In the genomic region with DNA sequence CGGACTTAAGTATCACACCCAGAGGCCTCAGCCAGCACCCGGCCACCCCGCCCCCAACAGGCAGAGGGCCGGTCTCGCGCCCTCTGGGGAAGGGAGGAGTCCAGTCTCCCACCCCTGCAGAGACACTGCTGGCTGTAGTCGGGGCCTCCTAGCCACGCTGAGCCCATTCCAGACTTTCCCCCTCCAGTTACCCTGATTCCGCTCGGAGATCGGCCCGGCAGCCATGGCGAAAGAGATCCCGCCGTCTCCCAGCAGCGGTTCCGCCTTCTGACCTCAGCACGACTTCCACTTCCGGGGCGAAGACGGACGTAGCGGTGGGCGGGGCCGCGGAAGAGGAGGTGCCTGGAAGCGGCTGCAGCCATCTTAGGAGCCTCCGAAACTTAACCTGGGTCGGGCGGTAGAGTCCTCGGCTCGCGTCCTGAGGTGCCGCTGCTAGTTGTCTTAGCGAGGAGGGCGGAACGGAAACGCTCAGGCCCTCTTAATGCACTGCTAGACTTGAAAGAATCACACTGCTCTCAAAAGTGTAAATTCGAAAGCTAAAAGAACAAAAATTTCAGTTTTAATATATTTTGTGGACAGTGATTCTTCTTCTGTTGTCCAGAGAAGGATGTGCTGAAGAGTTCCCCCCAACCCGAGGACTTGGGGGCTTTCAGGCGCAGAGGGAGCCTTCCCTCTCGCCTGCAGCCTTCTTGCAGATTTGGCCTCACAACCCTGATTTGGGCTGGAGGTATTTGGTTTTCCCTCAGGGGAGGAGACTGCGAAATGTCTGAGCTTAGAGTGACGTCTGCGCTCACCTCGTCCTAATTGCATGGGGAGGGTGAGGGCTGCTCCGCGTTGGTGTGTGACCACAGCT, we compare ENCODE assay signal across 8 cellular contexts.
DNase-seq lines count a peak whose midpoint lies in the region; ATAC-seq and TF ChIP-seq lines count a peak whose summit lies in the region.

A gene with protein sequence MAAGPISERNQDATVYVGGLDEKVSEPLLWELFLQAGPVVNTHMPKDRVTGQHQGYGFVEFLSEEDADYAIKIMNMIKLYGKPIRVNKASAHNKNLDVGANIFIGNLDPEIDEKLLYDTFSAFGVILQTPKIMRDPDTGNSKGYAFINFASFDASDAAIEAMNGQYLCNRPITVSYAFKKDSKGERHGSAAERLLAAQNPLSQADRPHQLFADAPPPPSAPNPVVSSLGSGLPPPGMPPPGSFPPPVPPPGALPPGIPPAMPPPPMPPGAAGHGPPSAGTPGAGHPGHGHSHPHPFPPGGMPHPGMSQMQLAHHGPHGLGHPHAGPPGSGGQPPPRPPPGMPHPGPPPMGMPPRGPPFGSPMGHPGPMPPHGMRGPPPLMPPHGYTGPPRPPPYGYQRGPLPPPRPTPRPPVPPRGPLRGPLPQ (minus strand): TSS at position 269 of the 853 bp plus-strand sequence. CDS start 44 bp downstream, at position 225.

- peak within 1 kb of the TSS; percentile 79 for H3K9ac ChIP-seq in BLaER1

- H3K27me3 ChIP-seq in BLaER1, result no peaks in the 10 kb centered on the region

- H3K27ac ChIP-seq in BLaER1, result peak within 1 kb of the TSS; percentile 89

- H4K20me1 ChIP-seq in BLaER1, result peaks cover 34% of the 10 kb centered on the region

- H3K36me3 ChIP-seq in BLaER1, result peaks cover 40% of the 10 kb centered on the region

- DNase-seq in NCI-H524 treated with DMSO at 0.1 percent for 48 hours (lab: John Stamatoyannopoulos, UW) (peak; percentile 67), choroid plexus epithelial cell (ENCODE audit: low read depth) (peak; percentile 95), kidney tubule cell (ENCODE audit: low spot score) (peak; percentile 95)
- peak; percentile 92 to 93 for DNase-seq in activated CD4-positive, alpha-beta T cell treated with anti-CD3 and anti-CD28 coated beads for 4 hours
- DNase-seq in stimulated activated CD4-positive, alpha-beta T cell treated with anti-CD3 and anti-CD28 coated beads, Interleukin-1b, Interleukin-23, amount 100 ng/mL, for 1 hour (ENCODE audit: low read depth in 2 of 2), result peak; percentile 86 to 91

- ATAC-seq in GM19324 (IDR thresholded peaks at IDR 0.05; ENCODE audit: low FRiP score, unreplicated experiment) (peak; percentile 89), HG03460 (IDR thresholded peaks at IDR 0.05; ENCODE audit: unreplicated experiment) (peak; percentile 93)

- peaks cover 37% of the 10 kb centered on the region for H3K4me1 ChIP-seq in BLaER1

- H3K4me3 ChIP-seq in BLaER1 (peak within 1 kb of the TSS; percentile 83), choroid plexus epithelial cell (ENCODE audit: low read depth, low read length) (peak within 1 kb of the TSS; percentile 78)

- no peaks in the 10 kb centered on the region for H3K9me3 ChIP-seq in BLaER1

- TF ChIP-seq CTCF in choroid plexus epithelial cell (conservative IDR thresholded peaks at IDR 0.05; ENCODE audit: low read depth, low read length), result no peak

- H3K4me2 ChIP-seq in BLaER1, result peak within 1 kb of the TSS; percentile 97

Comparison
In these comparisons a context has a peak if more than half of its experiments do, and no peak if none do; other contexts are left out.
1. Peak in every context shown above with its lines: DNase-seq, ATAC-seq, H3K4me3 ChIP-seq and H3K27ac ChIP-seq.